4 cellular contexts compared by ENCODE assay signal in genomic region chr2:110154188-110154587, GRCh38. TPM values are rescaled to one million over a fixed set of nuclear protein-coding genes. Genes with fewer than 3 reads are reported as not detected.
"Had no signal": no experiment of that assay in that cellular context is flagged by ENCODE, and none has a peak within 500 bp of the region (broad histone marks: within the 10 kb centered on the region; RNA-seq: fewer than 3 reads in every experiment).

No MANE protein-coding gene starts in this region.

RNA-seq across cellular contexts. Expression of gene MALL, which starts 38.6 kb away (rescaled TPM):
- total RNA-seq: natural killer cell; natural killer cell treated with Interleukin-12 subunit alpha and Interleukin-12 subunit beta and Interleukin-15 and Interleukin-18, amount 100 ng/mL, for 72 hours had no signal
- polyA plus RNA-seq: naive thymus-derived CD8-positive, alpha-beta T cell; neural cell had no signal
